ENCODE assay signal across 12 cellular contexts in genomic region chr2:135657806-135658582, GRCh38.
A peak's percentile ranks its signal among the peaks of the same experiment; 100 is the strongest.
DNase-seq lines count a peak whose midpoint lies in the region; ATAC-seq and TF ChIP-seq lines count a peak whose summit lies in the region.
"Had no signal": no experiment of that assay in that cellular context is flagged by ENCODE, and none has a peak within 500 bp of the region (broad histone marks: within the 10 kb centered on the region; RNA-seq: fewer than 3 reads in every experiment).

No MANE protein-coding gene starts in this region.

- H3K27me3 Mint-ChIP-seq in activated CD4-positive, alpha-beta T cell treated with anti-CD3 and anti-CD28 coated beads, Interleukin-2, amount 10 ng/mL, durations not matched to agents 24 days and 14 days: no peaks in the 10 kb centered on the region
- H3K27me3 Mint-ChIP-seq in mesothelial cell of epicardium (ENCODE audit: low read depth) (no peaks in the 10 kb centered on the region), WTC11 (ENCODE audit: low read depth) (no peaks in the 10 kb centered on the region)

- peaks cover 19% of the 10 kb centered on the region for H3K4me1 Mint-ChIP-seq in activated CD4-positive, alpha-beta T cell treated with anti-CD3 and anti-CD28 coated beads, Interleukin-2, amount 10 ng/mL, durations not matched to agents 24 days and 14 days
- H3K4me1 Mint-ChIP-seq in mesothelial cell of epicardium (no peaks in the 10 kb centered on the region), WTC11 (no peaks in the 10 kb centered on the region)
- H3K4me1 Mint-ChIP-seq: neural progenitor cell had no signal

- H3K36me3 ChIP-seq in upper lobe of right lung: peaks cover 15% of the 10 kb centered on the region

- CTCF ChIA-PET in WTC11 (lab: Charles Lee): interaction anchor here (0.6 kb wide), 1 partner anchor 68 kb away, joined by 3 read pairs; no protein-coding TSS in a partner anchor

- no peak overlapping the region for H3K27ac ChIP-seq in upper lobe of right lung
- H3K27ac ChIP-seq: dorsolateral prefrontal cortex, neural progenitor cell, WERI-Rb-1 had no signal

- TF ChIP-seq CTCF in mesothelial cell of epicardium (IDR thresholded peaks at IDR 0.05; ENCODE audit: unreplicated experiment): no peak
- TF ChIP-seq CTCF in WTC11 (IDR thresholded peaks at IDR 0.05): no peak
- no peak for TF ChIP-seq CTCF in upper lobe of right lung (IDR thresholded peaks at IDR 0.05)

- intact Hi-C loops in activated CD4-positive, alpha-beta T cell treated with anti-CD3 and anti-CD28 coated beads, Interleukin-2, amount 10 ng/mL, durations not matched to agents 24 days and 14 days (cut with micrococcal nuclease): loop anchor here (1.0 kb wide), 1 partner anchor 127 kb away; the partner anchor contains the start of genes R3HDM1 and ZRANB3
- intact Hi-C loops in upper lobe of right lung (cut with DNase I): no loop called here

- no peak overlapping the region for H3K4me3 ChIP-seq in upper lobe of right lung
- H3K4me3 ChIP-seq: dorsolateral prefrontal cortex, MG63, neural progenitor cell had no signal

- no peaks in the 10 kb centered on the region for H3K27me3 ChIP-seq in upper lobe of right lung
- H3K27me3 ChIP-seq: dorsolateral prefrontal cortex, MG63, neural progenitor cell had no signal

- peak overlapping the region; percentile 78 for H3K4me3 Mint-ChIP-seq in activated CD4-positive, alpha-beta T cell treated with anti-CD3 and anti-CD28 coated beads, Interleukin-2, amount 10 ng/mL, durations not matched to agents 24 days and 14 days
- H3K4me3 Mint-ChIP-seq in mesothelial cell of epicardium (no peak overlapping the region), WTC11 (no peak overlapping the region)
- H3K4me3 Mint-ChIP-seq: neural progenitor cell had no signal

- no peaks in the 10 kb centered on the region for H3K9me3 Mint-ChIP-seq in activated CD4-positive, alpha-beta T cell treated with anti-CD3 and anti-CD28 coated beads, Interleukin-2, amount 10 ng/mL, durations not matched to agents 24 days and 14 days
- H3K9me3 Mint-ChIP-seq in mesothelial cell of epicardium: peaks cover 4% of the 10 kb centered on the region
- H3K9me3 Mint-ChIP-seq in WTC11: peaks cover 6% of the 10 kb centered on the region; the same call in 1 of the 2 replicates
- H3K9me3 Mint-ChIP-seq: neural progenitor cell had no signal

- peak overlapping the region; percentile 81 for H3K27ac Mint-ChIP-seq in activated CD4-positive, alpha-beta T cell treated with anti-CD3 and anti-CD28 coated beads, Interleukin-2, amount 10 ng/mL, durations not matched to agents 24 days and 14 days
- no peak overlapping the region for H3K27ac Mint-ChIP-seq in mesothelial cell of epicardium
- H3K27ac Mint-ChIP-seq in WTC11: no peak overlapping the region
- H3K27ac Mint-ChIP-seq: neural progenitor cell had no signal

- ATAC-seq in GM18499 (IDR thresholded peaks at IDR 0.05; ENCODE audit: insufficient read depth, unreplicated experiment) (peak; percentile 52), WTC11 (no peak), upper lobe of right lung (no peak), HG02970 (IDR thresholded peaks at IDR 0.05; ENCODE audit: low FRiP score, unreplicated experiment) (no peak)

- no peaks in the 10 kb centered on the region for H3K9me3 ChIP-seq in upper lobe of right lung
- H3K9me3 ChIP-seq: MG63 had no signal

- POLR2A ChIA-PET in WTC11 (lab: Charles Lee): no interaction called here

- H3K36me3 Mint-ChIP-seq in activated CD4-positive, alpha-beta T cell treated with anti-CD3 and anti-CD28 coated beads, Interleukin-2, amount 10 ng/mL, durations not matched to agents 24 days and 14 days (ENCODE audit: low read depth): peaks cover 47% of the 10 kb centered on the region
- H3K36me3 Mint-ChIP-seq in mesothelial cell of epicardium (peaks cover 30% of the 10 kb centered on the region), WTC11 (peaks cover 55% of the 10 kb centered on the region)

- no peaks in the 10 kb centered on the region for H3K4me1 ChIP-seq in upper lobe of right lung
- H3K4me1 ChIP-seq: neural progenitor cell had no signal

- peak; percentile 83 for DNase-seq in activated CD4-positive, alpha-beta T cell treated with anti-CD3 and anti-CD28 coated beads, Interleukin-2, amount 10 ng/mL, durations not matched to agents 24 days and 14 days
- peak; percentile 29 for DNase-seq in activated naive CD4-positive, alpha-beta T cell treated with anti-CD3 and anti-CD28 coated beads, Interleukin-2, amount 50 U/mL, for 16 hours
- peak in 2 of 3 donors; percentile 4 to 7 for DNase-seq in stimulated activated CD4-positive, alpha-beta T cell treated with anti-CD3 and anti-CD28 coated beads, TNF-alpha, amount 100 ng/mL, for 48 hours (ENCODE audit: low read depth in 3 of 3)
- DNase-seq in mesothelial cell of epicardium (ENCODE audit: low spot score in 2 of 2, unreplicated experiment in 2 of 2): no peak
- DNase-seq in WTC11 (ENCODE audit: low spot score): no peak
- DNase-seq in upper lobe of right lung: no peak
- DNase-seq: dorsolateral prefrontal cortex, MG63, WERI-Rb-1 had no signal

TF ChIP-seq in WTC11, 78 proteins besides CTCF, POLR2A, EP300 and RAD21 (continues in another document):
- TF ChIP-seq AFF4 (CRISPR knock-in tag; IDR thresholded peaks at IDR 0.05; ENCODE audit: borderline replicate concordance) (no peak), MXD4 (CRISPR knock-in tag; IDR thresholded peaks at IDR 0.05; ENCODE audit: borderline replicate concordance) (no peak), PRDM15 (CRISPR knock-in tag; IDR thresholded peaks at IDR 0.05) (no peak), EMX1 (CRISPR knock-in tag; IDR thresholded peaks at IDR 0.05) (no peak), CREB1 (CRISPR knock-in tag; IDR thresholded peaks at IDR 0.05) (no peak), NR3C1 (CRISPR knock-in tag; conservative IDR thresholded peaks at IDR 0.05; ENCODE audit: low read depth) (no peak), NFATC4 (CRISPR knock-in tag; IDR thresholded peaks at IDR 0.05) (no peak), TEAD1 (CRISPR knock-in tag; IDR thresholded peaks at IDR 0.05) (no peak)

Comparison
In these comparisons a context has a peak if more than half of its experiments do, and no peak if none do; other contexts are left out.
1. DNase-seq: peak in activated CD4-positive, alpha-beta T cell treated with anti-CD3 and anti-CD28 coated beads, Interleukin-2, amount 10 ng/mL, durations not matched to agents 24 days and 14 days (single experiment), activated naive CD4-positive, alpha-beta T cell treated with anti-CD3 and anti-CD28 coated beads, Interleukin-2, amount 50 U/mL, for 16 hours (single experiment) and stimulated activated CD4-positive, alpha-beta T cell treated with anti-CD3 and anti-CD28 coated beads, TNF-alpha, amount 100 ng/mL, for 48 hours (2 of 3); none in mesothelial cell of epicardium (0 of 2), WTC11 (single experiment) and upper lobe of right lung (single experiment).